8 cellular contexts compared by ENCODE assay signal in genomic region chr22:20857838-20858614, GRCh38. TPM values are rescaled to one million over a fixed set of nuclear protein-coding genes. Genes with fewer than 3 reads are reported as not detected.
DNase-seq lines count a peak whose midpoint lies in the region; ATAC-seq and TF ChIP-seq lines count a peak whose summit lies in the region.

No MANE protein-coding gene starts in this region.

- peaks cover 47% of the 10 kb centered on the region for H3K79me2 ChIP-seq in neural cell (replicated peaks; ENCODE audit: insufficient read depth, low read length)

- H3K9ac ChIP-seq in neural cell (ENCODE audit: low read length): peak overlapping the region; percentile 94

- peaks cover 5% of the 10 kb centered on the region for H3F3A ChIP-seq in neural cell (ENCODE audit: insufficient read depth, low read length, poor library complexity, severe bottlenecking)

- H3K27ac ChIP-seq in neural cell (ENCODE audit: low read length): peak overlapping the region; percentile 95

- H3K36me3 ChIP-seq in neural cell (ENCODE audit: insufficient read depth, low read length): no peaks in the 10 kb centered on the region

- DNase-seq in DMS79 treated with DMSO at 0.1 percent for 48 hours (lab: John Stamatoyannopoulos, UW) (peak; percentile 46), KBM-7 (peak; percentile 85), RPMI8226 (peak; percentile 52), fibroblast of villous mesenchyme (ENCODE audit: low read depth) (peak; percentile 91)
- peak; percentile 94 for DNase-seq in activated effector memory CD4-positive, alpha-beta T cell treated with anti-CD3 and anti-CD28 coated beads, Interleukin-2, amount 50 U/mL, for 16 hours
- DNase-seq in stimulated activated naive CD8-positive, alpha-beta T cell treated with anti-CD3 and anti-CD28 coated beads, Interleukin-15, Interleukin-2, amounts not matched to agents 100 U/mL and 50 U/mL, for 24 hours: peak; percentile 84

- H3K27me3 ChIP-seq in neural cell (ENCODE audit: insufficient read depth, low read depth, low read length): no peaks in the 10 kb centered on the region

- H2AFZ ChIP-seq in neural cell (ENCODE audit: low read depth, low read length): peak overlapping the region; percentile 69

- no peaks in the 10 kb centered on the region for H4K20me1 ChIP-seq in neural cell (ENCODE audit: insufficient read depth)

- in situ Hi-C loops in KBM-7 (cut with MboI; ENCODE audit: low pct_unique_long_range_greater_than_20kb, low sequenced_read_pairs): no loop called here

- no peaks in the 10 kb centered on the region for H3K9me3 ChIP-seq in neural cell (ENCODE audit: low read length)

- no peaks in the 10 kb centered on the region for H3K9me2 ChIP-seq in neural cell (ENCODE audit: insufficient read depth, low read length)

- TF ChIP-seq RAD21 in neural cell (conservative IDR thresholded peaks at IDR 0.05): no peak

- peak overlapping the region; percentile 66 for H3K4me2 ChIP-seq in neural cell (ENCODE audit: low read length)

- TF ChIP-seq CTCF in fibroblast of villous mesenchyme (IDR thresholded peaks at IDR 0.05; ENCODE audit: insufficient read depth, low read depth, low read length) (peak; percentile 1), neural cell (IDR thresholded peaks at IDR 0.05; ENCODE audit: poor library complexity, severe bottlenecking) (no peak)

- H3K4me3 ChIP-seq in fibroblast of villous mesenchyme (ENCODE audit: low read depth, low read length) (peak overlapping the region; percentile 85), neural cell (ENCODE audit: low read length) (peak overlapping the region; percentile 83)

- peak; percentile 50 for ATAC-seq in GM21723 (IDR thresholded peaks at IDR 0.05; ENCODE audit: unreplicated experiment)
- ATAC-seq in stimulated activated naive CD8-positive, alpha-beta T cell treated with anti-CD3 and anti-CD28 coated beads, Interleukin-15, Interleukin-2, amounts not matched to agents 100 U/mL and 50 U/mL, for 24 hours: peak; percentile 65

- no peak for TF ChIP-seq EP300 in neural cell (conservative IDR thresholded peaks at IDR 0.05; ENCODE audit: poor library complexity, severe bottlenecking)

TF ChIP-seq in neural cell, 6 proteins besides CTCF, POLR2A, EP300 and RAD21:
- no peak for TF ChIP-seq EZH2 (IDR thresholded peaks at IDR 0.05; ENCODE audit: borderline replicate concordance, insufficient read depth, low read length, poor library complexity, severe bottlenecking)
- TF ChIP-seq TAF1 (IDR thresholded peaks at IDR 0.05; ENCODE audit: low read depth): peak; percentile 71
- TF ChIP-seq SMC3 (conservative IDR thresholded peaks at IDR 0.05; ENCODE audit: poor library complexity): peak; percentile 44
- peak; percentile 42 for TF ChIP-seq POLR2AphosphoS5 (IDR thresholded peaks at IDR 0.05)
- TF ChIP-seq, protein P1, sequence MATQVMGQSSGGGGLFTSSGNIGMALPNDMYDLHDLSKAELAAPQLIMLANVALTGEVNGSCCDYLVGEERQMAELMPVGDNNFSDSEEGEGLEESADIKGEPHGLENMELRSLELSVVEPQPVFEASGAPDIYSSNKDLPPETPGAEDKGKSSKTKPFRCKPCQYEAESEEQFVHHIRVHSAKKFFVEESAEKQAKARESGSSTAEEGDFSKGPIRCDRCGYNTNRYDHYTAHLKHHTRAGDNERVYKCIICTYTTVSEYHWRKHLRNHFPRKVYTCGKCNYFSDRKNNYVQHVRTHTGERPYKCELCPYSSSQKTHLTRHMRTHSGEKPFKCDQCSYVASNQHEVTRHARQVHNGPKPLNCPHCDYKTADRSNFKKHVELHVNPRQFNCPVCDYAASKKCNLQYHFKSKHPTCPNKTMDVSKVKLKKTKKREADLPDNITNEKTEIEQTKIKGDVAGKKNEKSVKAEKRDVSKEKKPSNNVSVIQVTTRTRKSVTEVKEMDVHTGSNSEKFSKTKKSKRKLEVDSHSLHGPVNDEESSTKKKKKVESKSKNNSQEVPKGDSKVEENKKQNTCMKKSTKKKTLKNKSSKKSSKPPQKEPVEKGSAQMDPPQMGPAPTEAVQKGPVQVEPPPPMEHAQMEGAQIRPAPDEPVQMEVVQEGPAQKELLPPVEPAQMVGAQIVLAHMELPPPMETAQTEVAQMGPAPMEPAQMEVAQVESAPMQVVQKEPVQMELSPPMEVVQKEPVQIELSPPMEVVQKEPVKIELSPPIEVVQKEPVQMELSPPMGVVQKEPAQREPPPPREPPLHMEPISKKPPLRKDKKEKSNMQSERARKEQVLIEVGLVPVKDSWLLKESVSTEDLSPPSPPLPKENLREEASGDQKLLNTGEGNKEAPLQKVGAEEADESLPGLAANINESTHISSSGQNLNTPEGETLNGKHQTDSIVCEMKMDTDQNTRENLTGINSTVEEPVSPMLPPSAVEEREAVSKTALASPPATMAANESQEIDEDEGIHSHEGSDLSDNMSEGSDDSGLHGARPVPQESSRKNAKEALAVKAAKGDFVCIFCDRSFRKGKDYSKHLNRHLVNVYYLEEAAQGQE (IDR thresholded peaks at IDR 0.05; ENCODE audit: borderline replicate concordance): peak; percentile 13
- no peak for TF ChIP-seq MXI1 (conservative IDR thresholded peaks at IDR 0.05; ENCODE audit: poor library complexity, severe bottlenecking)

RNA-seq across cellular contexts. Expression of gene PI4KA, which starts 0.6 kb away (rescaled TPM):
- 65.7 and 73.4 TPM in 2 replicates for total RNA-seq in fibroblast of villous mesenchyme
- 42.2 and 48.0 TPM in 2 replicates for polyA plus RNA-seq in neural cell
- polyA minus RNA-seq in neural cell: 67.2 and 83.7 TPM in 2 replicates

RNA-seq across cellular contexts. Expression of gene SNAP29, which starts 0.8 kb away (rescaled TPM):
- 13.2 and 14.7 TPM in 2 replicates for total RNA-seq in fibroblast of villous mesenchyme
- polyA plus RNA-seq in neural cell: 6.7 and 7.0 TPM in 2 replicates
- 5.4 and 8.1 TPM in 2 replicates for polyA minus RNA-seq in neural cell

RNA-seq across cellular contexts. Expression of gene CRKL, which starts 59.2 kb away (rescaled TPM):
- total RNA-seq in fibroblast of villous mesenchyme: 40.3 and 57.4 TPM in 2 replicates
- 46.8 and 50.2 TPM in 2 replicates for polyA plus RNA-seq in neural cell
- polyA minus RNA-seq in neural cell: 91.9 and 102 TPM in 2 replicates

Comparison
In these comparisons a context has a peak if more than half of its experiments do, and no peak if none do; other contexts are left out.
1. Peak in every context shown above with its lines: DNase-seq, ATAC-seq, H3K4me3 ChIP-seq and H3K27ac ChIP-seq.